Comparison of ENCODE assay signal across 19 cellular contexts in genomic region chr13:47168086-47168485, GRCh38.
DNase-seq lines count a peak whose midpoint lies in the region; ATAC-seq and TF ChIP-seq lines count a peak whose summit lies in the region.
"Had no signal": no experiment of that assay in that cellular context is flagged by ENCODE, and none has a peak within 500 bp of the region (broad histone marks: within the 10 kb centered on the region; RNA-seq: fewer than 3 reads in every experiment).

No MANE protein-coding gene starts in this region.

- no peaks in the 10 kb centered on the region for H3K79me2 ChIP-seq in PC-3 (ENCODE audit: low read length)

- no peak for TF ChIP-seq POLR2A in lower leg skin (IDR thresholded peaks at IDR 0.05)

- no peaks in the 10 kb centered on the region for H3K36me3 ChIP-seq in PC-3 (ENCODE audit: low read depth, low read length)
- H3K36me3 ChIP-seq: SJCRH30, stomach, vagina had no signal

- 63 to 64% methylated on average over 6 of the region's 6 CpGs for WGBS in lower leg skin, 2 donors

- DNase-seq in Calu3 (no peak), PC-3 (peak; percentile 78), cardiac fibroblast (ENCODE audit: low read depth in 2 of 2) (peak; percentile 69), iris pigment epithelial cell (ENCODE audit: low read depth) (peak; percentile 63), activated T-cell treated with anti-CD3 and anti-CD28 coated beads for 4 hours (no peak), NCI-H146 (lab: John Stamatoyannopoulos, UW) (no peak), NCI-H345 treated with DMSO at 0.1 percent for 48 hours (lab: John Stamatoyannopoulos, UW; ENCODE audit: unreplicated experiment) (no peak), lower leg skin (ENCODE audit: low spot score in 2 of 2) (no peak)
- DNase-seq: activated CD4-positive, alpha-beta T cell treated with anti-CD3 and anti-CD28 coated beads for 48 hours; activated T-cell treated with anti-CD3 and anti-CD28 coated beads, Interleukin-2, amount 50 U/mL, for 24 hours; AML-193; KG1; NCI-H1417 treated with DMSO at 0.1 percent for 48 hours; NCI-H226; posterior cingulate gyrus; SJCRH30; stomach had no signal

- H3K9me3 Mint-ChIP-seq in Calu3 (ENCODE audit: low read depth, unreplicated experiment): no peaks in the 10 kb centered on the region
- H3K9me3 Mint-ChIP-seq: activated naive CD4-positive, alpha-beta T cell treated with anti-CD3 and anti-CD28 coated beads, Interleukin-2, amount 50 U/mL, for 72 hours; activated T-cell treated with anti-CD3 and anti-CD28 coated beads, Interleukin-2, amount 50 U/mL, for 24 hours had no signal

- TF ChIP-seq CTCF in Calu3 (IDR thresholded peaks at IDR 0.05; ENCODE audit: unreplicated experiment) (no peak), PC-3 (conservative IDR thresholded peaks at IDR 0.05; ENCODE audit: low read depth, low read length) (no peak), cardiac fibroblast (IDR thresholded peaks at IDR 0.05; ENCODE audit: low read depth, low read length) (no peak), lower leg skin (IDR thresholded peaks at IDR 0.05) (no peak)

- peak overlapping the region; percentile 40 for H3K4me3 Mint-ChIP-seq in Calu3 (ENCODE audit: low read depth, unreplicated experiment)
- H3K4me3 Mint-ChIP-seq: activated T-cell treated with anti-CD3 and anti-CD28 coated beads, Interleukin-2, amount 50 U/mL, for 24 hours had no signal

- H3K27me3 ChIP-seq in PC-3 (ENCODE audit: low read length): no peaks in the 10 kb centered on the region
- H3K27me3 ChIP-seq: SJCRH30, stomach, vagina had no signal

- H3K4me1 Mint-ChIP-seq in Calu3 (ENCODE audit: low read depth, unreplicated experiment): peaks cover 10% of the 10 kb centered on the region

- H3F3A ChIP-seq in PC-3 (ENCODE audit: low read length, unreplicated experiment): no peaks in the 10 kb centered on the region

- H3K4me3 ChIP-seq in PC-3 (ENCODE audit: low read length) (peak overlapping the region; percentile 63), cardiac fibroblast (replicated peaks in 1 of 2; ENCODE audit: low read depth in 2 of 2, low read length in 2 of 2) (no peak overlapping the region), lower leg skin (ENCODE audit: low read depth, poor library complexity, severe bottlenecking) (no peak overlapping the region)
- H3K4me3 ChIP-seq: SJCRH30, stomach, vagina had no signal

- no peaks in the 10 kb centered on the region for H3K27me3 Mint-ChIP-seq in Calu3 (ENCODE audit: unreplicated experiment)
- H3K27me3 Mint-ChIP-seq: activated T-cell treated with anti-CD3 and anti-CD28 coated beads, Interleukin-2, amount 50 U/mL, for 24 hours had no signal

- H3K4me1 ChIP-seq in PC-3 (ENCODE audit: insufficient read depth, low read length): peaks cover 21% of the 10 kb centered on the region
- H3K4me1 ChIP-seq: SJCRH30, vagina had no signal

- H4K20me1 ChIP-seq in PC-3 (ENCODE audit: low read length): no peaks in the 10 kb centered on the region

- H3K27ac Mint-ChIP-seq in Calu3 (ENCODE audit: unreplicated experiment): peak overlapping the region; percentile 36
- H3K27ac Mint-ChIP-seq: activated naive CD4-positive, alpha-beta T cell treated with anti-CD3 and anti-CD28 coated beads, Interleukin-2, amount 50 U/mL, for 72 hours; activated T-cell treated with anti-CD3 and anti-CD28 coated beads, Interleukin-2, amount 50 U/mL, for 24 hours had no signal

- peak overlapping the region; percentile 76 for H3K4me2 ChIP-seq in PC-3 (ENCODE audit: low read length)

- peak overlapping the region; percentile 95 for H3K27ac ChIP-seq in PC-3 (ENCODE audit: low read length)
- H3K27ac ChIP-seq: SJCRH30, stomach, vagina had no signal

- CTCF ChIA-PET in Calu3 (lab: Charles Lee) (interaction anchor here (0.7 kb wide), 3 partner anchors 73 to 1337 kb away, joined by 3 to 7 read pairs (median 4); no protein-coding TSS in a partner anchor), PC-3 (lab: Charles Lee) (interaction anchor here (0.6 to 0.7 kb wide), 2 partner anchors 206 to 986 kb away, joined by 5 to 9 read pairs; no protein-coding TSS in a partner anchor)

- H3K9ac ChIP-seq in PC-3 (ENCODE audit: low read length): peak overlapping the region; percentile 83

- peak; percentile 94 for ATAC-seq in PC-3
- ATAC-seq: activated naive CD4-positive, alpha-beta T cell treated with anti-CD3 and anti-CD28 coated beads, Interleukin-2, amount 50 U/mL, for 72 hours had no signal

- no TSS peak for BruUV-seq in Calu3 (replicated peaks; lab: Mats Ljungman, UMichigan)
- BruUV-seq in PC-3 (replicated peaks; lab: Mats Ljungman, UMichigan): no TSS peak

- H3K36me3 Mint-ChIP-seq in Calu3 (ENCODE audit: insufficient read depth, unreplicated experiment): no peaks in the 10 kb centered on the region
- H3K36me3 Mint-ChIP-seq: activated naive CD4-positive, alpha-beta T cell treated with anti-CD3 and anti-CD28 coated beads, Interleukin-2, amount 50 U/mL, for 72 hours had no signal

- H2AFZ ChIP-seq in PC-3 (ENCODE audit: low read length): peak overlapping the region; percentile 85

- POLR2A ChIA-PET in PC-3 (lab: Charles Lee; ENCODE audit: unreplicated experiment): interaction anchor here (0.7 kb wide), 1 partner anchor 264 kb away, joined by 25 read pairs; no protein-coding TSS in a partner anchor

- intact Hi-C loops in Calu3 (cut with micrococcal nuclease; ENCODE audit: unreplicated experiment) (no loop called here), PC-3 (cut with micrococcal nuclease) (loop anchor here (5.0 to 10.0 kb wide), 3 partner anchors 133 to 287 kb away; no protein-coding TSS in a partner anchor), lower leg skin (cut with DNase I; ENCODE audit: low total_unique reads) (no loop called here)

- H3K9me3 ChIP-seq in PC-3 (ENCODE audit: low read length): no peaks in the 10 kb centered on the region
- H3K9me3 ChIP-seq: SJCRH30, stomach, vagina had no signal

- H3K9me2 ChIP-seq in PC-3 (replicated peaks; ENCODE audit: low read length): no peaks in the 10 kb centered on the region

Comparison
In these comparisons a context has a peak if more than half of its experiments do, and no peak if none do; other contexts are left out.
1. DNase-seq: peak in PC-3 (single experiment), cardiac fibroblast (2 of 2) and iris pigment epithelial cell (single experiment); none in Calu3 (single experiment), activated T-cell treated with anti-CD3 and anti-CD28 coated beads for 4 hours (single experiment), NCI-H146 (single experiment), NCI-H345 treated with DMSO at 0.1 percent for 48 hours (single experiment) and lower leg skin (0 of 2).